37 cellular contexts compared by ENCODE assay signal in genomic region chr13:21734961-21735360, GRCh38.
"Had no signal": no experiment of that assay in that cellular context is flagged by ENCODE, and none has a peak within 500 bp of the region (broad histone marks: within the 10 kb centered on the region; RNA-seq: fewer than 3 reads in every experiment).

No MANE protein-coding gene starts in this region.

- H3K4me1 ChIP-seq: breast epithelium had no signal

- H3K36me3 ChIP-seq: adrenal gland, brain microvascular endothelial cell, breast epithelium had no signal

- DNase-seq: activated B cell treated with CpG ODN at 0.5 μM for 24 hours; activated CD4-positive, alpha-beta memory T cell treated with anti-CD3 and anti-CD28 coated beads for 36 hours; activated CD4-positive, alpha-beta T cell treated with anti-CD3 and anti-CD28 coated beads for 4 hours; activated CD4-positive, alpha-beta T cell treated with anti-CD3 and anti-CD28 coated beads, Interleukin-2, amount 10 ng/mL, durations not matched to agents 24 days and 14 days; activated CD4-positive, alpha-beta T cell treated with anti-CD3 and anti-CD28 coated beads, Interleukin-2, amount 50 U/mL, for 1 hour; activated CD4-positive, alpha-beta T cell treated with anti-CD3 and anti-CD28 coated beads, Interleukin-2, amount 50 U/mL, for 4 hours; activated CD4-positive, CD25-positive, alpha-beta regulatory T cell treated with anti-CD3 and anti-CD28 coated beads, Interleukin-2, amount 50 U/mL, for 72 hours; activated CD8-positive, alpha-beta memory T cell treated with anti-CD3 and anti-CD28 coated beads, Interleukin-2, amount 50 U/mL, for 4 hours; activated CD8-positive, alpha-beta T cell treated with anti-CD3 and anti-CD28 coated beads for 36 hours; activated effector memory CD4-positive, alpha-beta T cell treated with anti-CD3 and anti-CD28 coated beads, Interleukin-2, amount 50 U/mL, for 16 hours; activated gamma-delta T cell treated with Interleukin-2 at 50 U/mL for 16 hours; activated naive CD4-positive, alpha-beta T cell; activated naive CD4-positive, alpha-beta T cell treated with anti-CD3 and anti-CD28 coated beads for 36 hours; activated naive CD4-positive, alpha-beta T cell treated with anti-CD3 and anti-CD28 coated beads, Interleukin-2, amount 50 U/mL, for 16 hours; activated naive CD8-positive, alpha-beta T cell treated with anti-CD3 and anti-CD28 coated beads for 36 hours; activated T-cell treated with anti-CD3 and anti-CD28 coated beads for 4 hours; activated T-cell treated with anti-CD3 and anti-CD28 coated beads, Interleukin-2, amount 50 U/mL, for 1 hour; activated T-cell treated with anti-CD3 and anti-CD28 coated beads, Interleukin-2, amount 50 U/mL, for 4 hours; activated T-cell treated with anti-CD3 and anti-CD28 coated beads, Interleukin-2, amount 50 U/mL, for 72 hours; amniotic stem cell; aorta; body of pancreas; brain microvascular endothelial cell; central memory CD4-positive, alpha-beta T cell; T-helper 1 cell; T-helper 2 cell; T-helper 9 cell had no signal

- H3K27me3 ChIP-seq: adrenal gland, body of pancreas, brain microvascular endothelial cell, breast epithelium had no signal

- FAIRE-seq: astrocyte, TTC549 had no signal

- H3K27ac Mint-ChIP-seq: activated B cell treated with CpG ODN at 0.5 μM for 24 hours; activated CD4-positive, alpha-beta memory T cell treated with anti-CD3 and anti-CD28 coated beads for 36 hours; activated CD4-positive, alpha-beta T cell treated with anti-CD3 and anti-CD28 coated beads, Interleukin-2, amount 10 ng/mL, durations not matched to agents 24 days and 14 days; activated CD8-positive, alpha-beta T cell treated with anti-CD3 and anti-CD28 coated beads for 36 hours; activated naive CD4-positive, alpha-beta T cell treated with anti-CD3 and anti-CD28 coated beads for 36 hours; activated naive CD4-positive, alpha-beta T cell treated with anti-CD3 and anti-CD28 coated beads, Interleukin-2, amount 50 U/mL, for 72 hours; activated naive CD8-positive, alpha-beta T cell treated with anti-CD3 and anti-CD28 coated beads for 36 hours; activated T-cell treated with anti-CD3 and anti-CD28 coated beads, Interleukin-2, amount 50 U/mL, for 72 hours; activated T-helper 1 cell treated with anti-CD3 and anti-CD28 coated beads, Interleukin-12 subunit alpha, Interleukin-12 subunit beta, Interleukin-2, Interleukin-4 antibody, amounts not matched to agents 30 ng/mL and 10 ng/mL and 1 ng/mL, durations not matched to agents 14 hours and 24 hours and 36 hours; activated T-helper 17 cell treated with anti-CD3 and anti-CD28 coated beads, Interleukin-2, amount 50 U/mL, for 72 hours; T-helper 1 cell treated with Interleukin-12 subunit alpha and Interleukin-12 subunit beta and Interleukin-4 antibody, amounts not matched to agents 30 μg/mL and 1 μg/mL, for 36 hours; T-helper 2 cell treated with Interferon-gamma antibody and Interleukin-4, amounts not matched to agents 5 μg/mL and 100 μg/mL, for 36 hours had no signal

- H3K4me3 ChIP-seq: body of pancreas, breast epithelium had no signal

- H3K9me3 Mint-ChIP-seq: activated B cell treated with CpG ODN at 0.5 μM for 24 hours; activated CD4-positive, alpha-beta memory T cell treated with anti-CD3 and anti-CD28 coated beads for 36 hours; activated CD4-positive, alpha-beta T cell treated with anti-CD3 and anti-CD28 coated beads, Interleukin-2, amount 10 ng/mL, durations not matched to agents 24 days and 14 days; activated CD8-positive, alpha-beta T cell treated with anti-CD3 and anti-CD28 coated beads for 36 hours; activated naive CD4-positive, alpha-beta T cell treated with anti-CD3 and anti-CD28 coated beads for 36 hours; activated naive CD4-positive, alpha-beta T cell treated with anti-CD3 and anti-CD28 coated beads, Interleukin-2, amount 50 U/mL, for 72 hours; activated naive CD8-positive, alpha-beta T cell treated with anti-CD3 and anti-CD28 coated beads for 36 hours; activated T-cell treated with anti-CD3 and anti-CD28 coated beads, Interleukin-2, amount 50 U/mL, for 4 hours; activated T-cell treated with anti-CD3 and anti-CD28 coated beads, Interleukin-2, amount 50 U/mL, for 72 hours; activated T-helper 1 cell treated with anti-CD3 and anti-CD28 coated beads, Interleukin-12 subunit alpha, Interleukin-12 subunit beta, Interleukin-2, Interleukin-4 antibody, amounts not matched to agents 30 ng/mL and 10 ng/mL and 1 ng/mL, durations not matched to agents 14 hours and 24 hours and 36 hours; activated T-helper 17 cell treated with anti-CD3 and anti-CD28 coated beads, Interleukin-2, amount 50 U/mL, for 72 hours; T-helper 1 cell treated with Interleukin-12 subunit alpha and Interleukin-12 subunit beta and Interleukin-4 antibody, amounts not matched to agents 30 μg/mL and 1 μg/mL, for 36 hours; T-helper 2 cell treated with Interferon-gamma antibody and Interleukin-4, amounts not matched to agents 5 μg/mL and 100 μg/mL, for 36 hours had no signal

- H3K9me3 ChIP-seq: adrenal gland, body of pancreas, breast epithelium had no signal

- H3K4me1 Mint-ChIP-seq: activated B cell treated with CpG ODN at 0.5 μM for 24 hours; activated CD4-positive, alpha-beta T cell treated with anti-CD3 and anti-CD28 coated beads, Interleukin-2, amount 10 ng/mL, durations not matched to agents 24 days and 14 days; activated naive CD8-positive, alpha-beta T cell treated with anti-CD3 and anti-CD28 coated beads for 36 hours; activated T-helper 17 cell treated with anti-CD3 and anti-CD28 coated beads, Interleukin-2, amount 50 U/mL, for 72 hours had no signal

- H3K27ac ChIP-seq: body of pancreas, brain microvascular endothelial cell, breast epithelium, VCaP had no signal

- H3K4me3 Mint-ChIP-seq: activated B cell treated with CpG ODN at 0.5 μM for 24 hours; activated CD4-positive, alpha-beta memory T cell treated with anti-CD3 and anti-CD28 coated beads for 36 hours; activated CD4-positive, alpha-beta T cell treated with anti-CD3 and anti-CD28 coated beads, Interleukin-2, amount 10 ng/mL, durations not matched to agents 24 days and 14 days; activated CD8-positive, alpha-beta T cell treated with anti-CD3 and anti-CD28 coated beads for 36 hours; activated naive CD4-positive, alpha-beta T cell treated with anti-CD3 and anti-CD28 coated beads for 36 hours; activated naive CD8-positive, alpha-beta T cell treated with anti-CD3 and anti-CD28 coated beads for 36 hours; activated T-cell treated with anti-CD3 and anti-CD28 coated beads, Interleukin-2, amount 50 U/mL, for 4 hours; activated T-cell treated with anti-CD3 and anti-CD28 coated beads, Interleukin-2, amount 50 U/mL, for 72 hours; activated T-helper 1 cell treated with anti-CD3 and anti-CD28 coated beads, Interleukin-12 subunit alpha, Interleukin-12 subunit beta, Interleukin-2, Interleukin-4 antibody, amounts not matched to agents 30 ng/mL and 10 ng/mL and 1 ng/mL, durations not matched to agents 14 hours and 24 hours and 36 hours; activated T-helper 17 cell treated with anti-CD3 and anti-CD28 coated beads, Interleukin-2, amount 50 U/mL, for 72 hours; T-helper 1 cell treated with Interleukin-12 subunit alpha and Interleukin-12 subunit beta and Interleukin-4 antibody, amounts not matched to agents 30 μg/mL and 1 μg/mL, for 36 hours; T-helper 2 cell treated with Interferon-gamma antibody and Interleukin-4, amounts not matched to agents 5 μg/mL and 100 μg/mL, for 36 hours had no signal

- H3K27me3 Mint-ChIP-seq: activated B cell treated with CpG ODN at 0.5 μM for 24 hours had no signal

- H3K36me3 Mint-ChIP-seq: activated CD4-positive, alpha-beta memory T cell treated with anti-CD3 and anti-CD28 coated beads for 36 hours; activated naive CD4-positive, alpha-beta T cell treated with anti-CD3 and anti-CD28 coated beads, Interleukin-2, amount 50 U/mL, for 72 hours; activated naive CD8-positive, alpha-beta T cell treated with anti-CD3 and anti-CD28 coated beads for 36 hours had no signal
